In the genomic region with DNA sequence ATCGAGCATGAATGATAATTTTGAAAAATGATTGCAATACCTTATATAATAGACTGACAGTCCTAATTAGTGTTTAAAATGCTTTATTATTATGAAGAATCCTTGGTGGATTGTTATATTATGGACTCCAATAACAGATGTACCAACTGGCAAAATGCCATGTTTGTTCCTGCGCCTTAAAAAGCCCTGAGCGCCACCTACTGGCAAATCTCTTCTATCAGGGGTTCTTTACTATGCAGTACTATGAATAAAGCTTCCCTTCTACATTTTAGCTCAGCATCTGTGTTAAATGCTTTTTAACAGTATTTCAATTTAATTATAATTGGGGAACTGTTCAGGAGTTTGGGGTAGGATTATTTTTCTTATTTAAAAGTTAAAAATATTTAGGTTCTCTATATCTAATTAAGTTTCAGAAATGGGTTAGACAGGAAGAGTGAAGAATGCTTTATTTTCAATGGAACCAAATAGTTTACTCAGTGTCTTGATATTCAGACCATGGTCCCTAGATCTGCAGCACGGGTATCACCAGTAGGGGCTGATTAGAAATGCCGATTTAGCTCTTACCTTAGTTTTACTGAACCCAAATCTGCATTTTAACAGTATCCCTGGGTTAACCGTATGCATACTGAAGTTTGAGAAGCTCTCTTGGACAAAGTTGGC, we compare ENCODE assay signal across 1 cellular context.
TF ChIP-seq lines count a peak whose summit lies in the region.

No MANE protein-coding gene starts in this region.

TF ChIP-seq in K562, 482 proteins besides CTCF, POLR2A, EP300 and RAD21 (continued from another document):
- TF ChIP-seq ARID3A (IDR thresholded peaks at IDR 0.05; ENCODE audit: borderline replicate concordance, low read depth, low read length) (peak; percentile 76; the same call in 1 of the 2 replicates), NFIC (IDR thresholded peaks at IDR 0.05) (peak; percentile 99), CEBPZ (IDR thresholded peaks at IDR 0.05; ENCODE audit: borderline replicate concordance, low read depth, low read length) (no peak), ZNF778 (CRISPR knock-in tag; IDR thresholded peaks at IDR 0.05) (no peak), PATZ1 (CRISPR knock-in tag; IDR thresholded peaks at IDR 0.05; ENCODE audit: borderline replicate concordance) (no peak), KDM5B (IDR thresholded peaks at IDR 0.05; ENCODE audit: insufficient replicate concordance, low read depth, low read length) (no peak), PML (IDR thresholded peaks at IDR 0.05; ENCODE audit: low read length) (no peak), CREB5 (CRISPR knock-in tag; IDR thresholded peaks at IDR 0.05) (no peak), RNF219 (CRISPR knock-in tag; IDR thresholded peaks at IDR 0.05) (no peak), ZNF274 (IDR thresholded peaks at IDR 0.05; ENCODE audit: borderline replicate concordance, low read depth, low read length) (no peak)
- TF ChIP-seq, protein P1, sequence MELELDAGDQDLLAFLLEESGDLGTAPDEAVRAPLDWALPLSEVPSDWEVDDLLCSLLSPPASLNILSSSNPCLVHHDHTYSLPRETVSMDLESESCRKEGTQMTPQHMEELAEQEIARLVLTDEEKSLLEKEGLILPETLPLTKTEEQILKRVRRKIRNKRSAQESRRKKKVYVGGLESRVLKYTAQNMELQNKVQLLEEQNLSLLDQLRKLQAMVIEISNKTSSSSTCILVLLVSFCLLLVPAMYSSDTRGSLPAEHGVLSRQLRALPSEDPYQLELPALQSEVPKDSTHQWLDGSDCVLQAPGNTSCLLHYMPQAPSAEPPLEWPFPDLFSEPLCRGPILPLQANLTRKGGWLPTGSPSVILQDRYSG (tag; conservative IDR thresholded peaks at IDR 0.05; ENCODE audit: low read depth): no peak
- TF ChIP-seq, protein P2, sequence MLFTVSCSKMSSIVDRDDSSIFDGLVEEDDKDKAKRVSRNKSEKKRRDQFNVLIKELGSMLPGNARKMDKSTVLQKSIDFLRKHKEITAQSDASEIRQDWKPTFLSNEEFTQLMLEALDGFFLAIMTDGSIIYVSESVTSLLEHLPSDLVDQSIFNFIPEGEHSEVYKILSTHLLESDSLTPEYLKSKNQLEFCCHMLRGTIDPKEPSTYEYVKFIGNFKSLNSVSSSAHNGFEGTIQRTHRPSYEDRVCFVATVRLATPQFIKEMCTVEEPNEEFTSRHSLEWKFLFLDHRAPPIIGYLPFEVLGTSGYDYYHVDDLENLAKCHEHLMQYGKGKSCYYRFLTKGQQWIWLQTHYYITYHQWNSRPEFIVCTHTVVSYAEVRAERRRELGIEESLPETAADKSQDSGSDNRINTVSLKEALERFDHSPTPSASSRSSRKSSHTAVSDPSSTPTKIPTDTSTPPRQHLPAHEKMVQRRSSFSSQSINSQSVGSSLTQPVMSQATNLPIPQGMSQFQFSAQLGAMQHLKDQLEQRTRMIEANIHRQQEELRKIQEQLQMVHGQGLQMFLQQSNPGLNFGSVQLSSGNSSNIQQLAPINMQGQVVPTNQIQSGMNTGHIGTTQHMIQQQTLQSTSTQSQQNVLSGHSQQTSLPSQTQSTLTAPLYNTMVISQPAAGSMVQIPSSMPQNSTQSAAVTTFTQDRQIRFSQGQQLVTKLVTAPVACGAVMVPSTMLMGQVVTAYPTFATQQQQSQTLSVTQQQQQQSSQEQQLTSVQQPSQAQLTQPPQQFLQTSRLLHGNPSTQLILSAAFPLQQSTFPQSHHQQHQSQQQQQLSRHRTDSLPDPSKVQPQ (CRISPR knock-in tag; IDR thresholded peaks at IDR 0.05; ENCODE audit: borderline replicate concordance): no peak
